ENCODE assay signal across 8 cellular contexts in genomic region chr17:7916383-7916677, GRCh38. TPM values are rescaled to one million over a fixed set of nuclear protein-coding genes. Genes with fewer than 3 reads are reported as not detected.
A peak's percentile ranks its signal among the peaks of the same experiment; 100 is the strongest.
DNase-seq lines count a peak whose midpoint lies in the region; ATAC-seq and TF ChIP-seq lines count a peak whose summit lies in the region.

No MANE protein-coding gene starts in this region.

- H3K4me3 ChIP-seq in HFF-Myc (replicated peaks; ENCODE audit: low read depth, low read length) = peak overlapping the region; percentile 38
- peak overlapping the region; percentile 58 to 68 for H3K4me3 ChIP-seq in gastroesophageal sphincter
- peak overlapping the region; percentile 46 for H3K4me3 ChIP-seq in smooth muscle cell

- no peaks in the 10 kb centered on the region for H3K9me3 ChIP-seq in gastroesophageal sphincter
- H3K9me3 ChIP-seq in smooth muscle cell (replicated peaks; ENCODE audit: low read depth) = no peaks in the 10 kb centered on the region

- H4K20me1 ChIP-seq in smooth muscle cell (ENCODE audit: low read depth) = no peaks in the 10 kb centered on the region

- TF ChIP-seq CTCF in HFF-Myc (IDR thresholded peaks at IDR 0.05; ENCODE audit: low read depth, low read length, missing control alignments) (no peak), gastroesophageal sphincter (IDR thresholded peaks at IDR 0.05) (no peak), smooth muscle cell (IDR thresholded peaks at IDR 0.05; ENCODE audit: borderline replicate concordance, insufficient read depth, poor library complexity, severe bottlenecking) (no peak)

- no peak for TF ChIP-seq POLR2A in gastroesophageal sphincter (IDR thresholded peaks at IDR 0.05)

- H2AFZ ChIP-seq in smooth muscle cell (ENCODE audit: low read depth) = peak overlapping the region; percentile 81

- TF ChIP-seq EP300 in gastroesophageal sphincter (IDR thresholded peaks at IDR 0.05) = no peak

- peak overlapping the region; percentile 70 for H3K4me3 Mint-ChIP-seq in T-helper 1 cell treated with Interleukin-12 subunit alpha and Interleukin-12 subunit beta and Interleukin-4 antibody, amounts not matched to agents 30 μg/mL and 1 μg/mL, for 36 hours

- peaks cover 0 to 30% (median 16%) of the 10 kb centered on the region in 3 donors for H3K4me1 ChIP-seq in gastroesophageal sphincter
- peaks cover 7% of the 10 kb centered on the region for H3K4me1 ChIP-seq in smooth muscle cell (ENCODE audit: low read depth)

- peak overlapping the region; percentile 88 to 99 (median 95) for H3K27ac ChIP-seq in gastroesophageal sphincter
- H3K27ac ChIP-seq in smooth muscle cell (ENCODE audit: low read depth) = peak overlapping the region; percentile 96

- 56 to 92% methylated on average over 2 to 9 of the region's 15 CpGs for WGBS in gastroesophageal sphincter (ENCODE audit: low coverage in 1 of 2), 2 donors
- WGBS in smooth muscle cell (ENCODE audit: low lambda C conversion rate) = 51% methylated on average over 15 of the region's 15 CpGs

- ATAC-seq in gastroesophageal sphincter (no peak), GM21825 (IDR thresholded peaks at IDR 0.05; ENCODE audit: unreplicated experiment) (no peak), HG03280 (IDR thresholded peaks at IDR 0.05; ENCODE audit: unreplicated experiment) (no peak)

- H3K27ac Mint-ChIP-seq in T-helper 1 cell treated with Interleukin-12 subunit alpha and Interleukin-12 subunit beta and Interleukin-4 antibody, amounts not matched to agents 30 μg/mL and 1 μg/mL, for 36 hours = peak overlapping the region; percentile 90

- H3K36me3 Mint-ChIP-seq in T-helper 1 cell treated with Interleukin-12 subunit alpha and Interleukin-12 subunit beta and Interleukin-4 antibody, amounts not matched to agents 30 μg/mL and 1 μg/mL, for 36 hours (ENCODE audit: low read depth) = peaks cover 7% of the 10 kb centered on the region

- peaks cover 13% of the 10 kb centered on the region for H3F3A ChIP-seq in smooth muscle cell (ENCODE audit: low read depth)

- H3K36me3 ChIP-seq in gastroesophageal sphincter = peaks cover 0 to 12% of the 10 kb centered on the region in 2 donors
- no peaks in the 10 kb centered on the region for H3K36me3 ChIP-seq in smooth muscle cell (ENCODE audit: low read depth)

- H3K9ac ChIP-seq in smooth muscle cell (ENCODE audit: low read depth) = peak overlapping the region; percentile 84

- H3K27me3 ChIP-seq in gastroesophageal sphincter (no peaks in the 10 kb centered on the region), smooth muscle cell (ENCODE audit: low read depth) (no peaks in the 10 kb centered on the region)

- H3K9me3 Mint-ChIP-seq in T-helper 1 cell treated with Interleukin-12 subunit alpha and Interleukin-12 subunit beta and Interleukin-4 antibody, amounts not matched to agents 30 μg/mL and 1 μg/mL, for 36 hours = no peaks in the 10 kb centered on the region

- H3K4me1 Mint-ChIP-seq in T-helper 1 cell treated with Interleukin-12 subunit alpha and Interleukin-12 subunit beta and Interleukin-4 antibody, amounts not matched to agents 30 μg/mL and 1 μg/mL, for 36 hours (ENCODE audit: low read depth) = peaks cover 27% of the 10 kb centered on the region

- DNase-seq in HFF-Myc (ENCODE audit: extremely low read depth, low read depth) (no peak), smooth muscle cell (lab: John Stamatoyannopoulos, UW; ENCODE audit: unreplicated experiment) (no peak), ureter (ENCODE audit: low spot score) (no peak), SIG-M5 (lab: John Stamatoyannopoulos, UW) (no peak)

- H3K4me2 ChIP-seq in smooth muscle cell = peak overlapping the region; percentile 82

- H3K27me3 Mint-ChIP-seq in T-helper 1 cell treated with Interleukin-12 subunit alpha and Interleukin-12 subunit beta and Interleukin-4 antibody, amounts not matched to agents 30 μg/mL and 1 μg/mL, for 36 hours (ENCODE audit: low read depth) = no peaks in the 10 kb centered on the region

- H3K79me2 ChIP-seq in smooth muscle cell (ENCODE audit: low read depth) = no peaks in the 10 kb centered on the region

RNA-seq across cellular contexts. Expression of gene RNF227, which starts 0.2 kb away (rescaled TPM):
- 1 to 10 TPM; 1.6 to 5.4 (median 2.1) TPM for total RNA-seq in gastroesophageal sphincter
- total RNA-seq in smooth muscle cell = 3.4 and 5.4 TPM in 2 replicates
- polyA plus RNA-seq in smooth muscle cell = 3.5 and 5.1 TPM in 2 replicates
- total RNA-seq in ureter = 2.5 TPM

RNA-seq across cellular contexts. Expression of gene KCNAB3, which starts 13.3 kb away (rescaled TPM):
- 1 to 10 TPM in 1 of 4 donors, under 1 TPM in 1, not detected in 2; 0.58 to 1.3 TPM for total RNA-seq in gastroesophageal sphincter
- 4.6 and 8.7 TPM in 2 replicates for total RNA-seq in smooth muscle cell
- polyA plus RNA-seq in smooth muscle cell = 4.4 and 5.3 TPM in 2 replicates
- total RNA-seq in ureter = 7.9 TPM

RNA-seq across cellular contexts. Expression of gene TRAPPC1, which starts 15.4 kb away (rescaled TPM):
- total RNA-seq in gastroesophageal sphincter (10 to 100 TPM; 20.9 to 44.2 (median 29.0) TPM), smooth muscle cell (53.6 and 56.2 TPM in 2 replicates), ureter (166 TPM)
- polyA plus RNA-seq in smooth muscle cell = 364 and 392 TPM in 2 replicates

RNA-seq across cellular contexts. Expression of gene CNTROB, which starts 15.7 kb away (rescaled TPM):
- total RNA-seq in gastroesophageal sphincter (10 to 100 TPM; 15.6 to 31.8 (median 18.2) TPM), smooth muscle cell (11.1 and 23.5 TPM in 2 replicates), ureter (25.6 TPM)
- 20.6 and 26.3 TPM in 2 replicates for polyA plus RNA-seq in smooth muscle cell

RNA-seq across cellular contexts. Expression of gene CHD3, which starts 27.7 kb away (rescaled TPM):
- total RNA-seq in gastroesophageal sphincter (100 to 1,000 TPM in 3 of 4 donors, 10 to 100 TPM in 1; 56.7 to 134 (median 120) TPM), smooth muscle cell (28.5 and 34.9 TPM in 2 replicates), ureter (225 TPM)
- 16.3 and 23.5 TPM in 2 replicates for polyA plus RNA-seq in smooth muscle cell
